11 cellular contexts compared by ENCODE assay signal in the genomic region with DNA sequence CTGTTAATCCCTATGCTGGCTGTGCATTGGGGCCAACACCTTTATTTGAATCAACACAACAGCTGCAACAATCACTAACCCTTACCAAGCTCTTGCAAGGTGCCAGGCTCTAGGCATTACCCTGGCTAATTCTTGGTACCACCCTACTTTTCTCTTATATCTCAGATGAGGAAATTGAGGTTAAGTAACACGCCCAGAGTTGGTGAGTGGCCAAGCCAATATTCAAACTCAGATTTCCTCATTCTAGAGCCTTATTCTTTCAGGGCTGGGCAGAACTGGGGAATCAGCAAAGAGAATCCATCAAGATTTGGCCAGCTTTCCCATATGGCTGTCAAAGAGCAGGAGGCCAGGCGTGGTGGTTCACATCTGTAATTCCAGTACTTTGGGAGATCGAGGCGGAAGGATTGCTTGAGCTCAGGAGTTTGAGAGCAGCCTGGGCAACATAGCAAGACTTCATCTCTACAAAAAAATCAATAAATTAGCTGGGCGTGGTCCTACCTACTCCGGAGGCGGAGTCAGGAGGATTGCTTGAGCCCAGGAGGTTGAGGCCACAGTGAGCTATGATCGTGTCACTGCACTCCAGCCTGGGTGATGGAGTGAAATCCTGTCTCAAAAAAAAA. TPM values are rescaled to one million over a fixed set of nuclear protein-coding genes. Genes with fewer than 3 reads are reported as not detected.
A peak's percentile ranks its signal among the peaks of the same experiment; 100 is the strongest.
DNase-seq lines count a peak whose midpoint lies in the region; ATAC-seq and TF ChIP-seq lines count a peak whose summit lies in the region.
"Had no signal": no experiment of that assay in that cellular context is flagged by ENCODE, and none has a peak within 500 bp of the region (broad histone marks: within the 10 kb centered on the region; RNA-seq: fewer than 3 reads in every experiment).

No MANE protein-coding gene starts in this region.

- CTCF ChIA-PET in activated CD4-positive, alpha-beta T cell treated with anti-CD3 and anti-CD28 coated beads, Interleukin-2, amount 10 ng/mL, durations not matched to agents 7 days and 5 days (lab: Charles Lee), result interaction anchor here (0.5 to 6.0 kb wide), 8 partner anchors 10 to 257 kb away, joined by 3 to 24 read pairs (median 3); no protein-coding TSS in a partner anchor

- peaks cover 58% of the 10 kb centered on the region for H3K4me1 Mint-ChIP-seq in activated CD4-positive, alpha-beta T cell treated with anti-CD3 and anti-CD28 coated beads, Interleukin-2, amount 10 ng/mL, durations not matched to agents 7 days and 5 days
- peaks cover 39% of the 10 kb centered on the region for H3K4me1 Mint-ChIP-seq in activated CD4-positive, alpha-beta T cell treated with anti-CD3 and anti-CD28 coated beads, Interleukin-2, amount 10 ng/mL, durations not matched to agents 24 days and 14 days
- H3K4me1 Mint-ChIP-seq in naive thymus-derived CD8-positive, alpha-beta T cell, result peaks cover 32 to 92% (median 60%) of the 10 kb centered on the region in 4 donors

- POLR2A ChIA-PET in activated CD4-positive, alpha-beta T cell treated with anti-CD3 and anti-CD28 coated beads, Interleukin-2, amount 10 ng/mL, durations not matched to agents 7 days and 5 days (lab: Charles Lee), result no interaction called here
- POLR2A ChIA-PET in naive thymus-derived CD8-positive, alpha-beta T cell (lab: Charles Lee), result interaction anchor here (0.6 to 2.5 kb wide), 5 partner anchors 9 to 24 kb away, joined by 3 to 15 read pairs (median 7); a partner anchor contains a TSS

- H3K9me3 Mint-ChIP-seq in activated CD4-positive, alpha-beta T cell treated with anti-CD3 and anti-CD28 coated beads, Interleukin-2, amount 10 ng/mL, durations not matched to agents 7 days and 5 days, result peaks cover 2% of the 10 kb centered on the region
- peaks cover 5% of the 10 kb centered on the region for H3K9me3 Mint-ChIP-seq in activated CD4-positive, alpha-beta T cell treated with anti-CD3 and anti-CD28 coated beads, Interleukin-2, amount 10 ng/mL, durations not matched to agents 24 days and 14 days
- H3K9me3 Mint-ChIP-seq in naive thymus-derived CD8-positive, alpha-beta T cell, result peaks cover 0 to 2% (median 0%) of the 10 kb centered on the region in 9 donors

- H3K4me3 Mint-ChIP-seq in activated CD4-positive, alpha-beta T cell treated with anti-CD3 and anti-CD28 coated beads, Interleukin-2, amount 10 ng/mL, durations not matched to agents 7 days and 5 days, result peak overlapping the region; percentile 42
- no peak overlapping the region for H3K4me3 Mint-ChIP-seq in activated CD4-positive, alpha-beta T cell treated with anti-CD3 and anti-CD28 coated beads, Interleukin-2, amount 10 ng/mL, durations not matched to agents 24 days and 14 days
- H3K4me3 Mint-ChIP-seq in naive thymus-derived CD8-positive, alpha-beta T cell, result peak overlapping the region; percentile 21 to 83 (median 74)

- DNase-seq in activated CD4-positive, alpha-beta T cell treated with anti-CD3 and anti-CD28 coated beads, Interleukin-2, amount 10 ng/mL, durations not matched to agents 7 days and 5 days, result peak; percentile 35
- no peak for DNase-seq in activated CD4-positive, alpha-beta T cell treated with anti-CD3 and anti-CD28 coated beads, Interleukin-2, amount 10 ng/mL, durations not matched to agents 24 days and 14 days
- DNase-seq in MV-4-11 (lab: John Stamatoyannopoulos, UW) (peak; percentile 84), cardiac fibroblast (ENCODE audit: low read depth in 2 of 2) (peak; percentile 33 to 34), inferior parietal cortex (ENCODE audit: extremely low spot score) (no peak), HuH-7 (ENCODE audit: low spot score) (no peak), superior temporal gyrus (ENCODE audit: extremely low spot score) (no peak)
- peak in 4 of 10 donors; percentile 9 to 48 (median 37) for DNase-seq in naive thymus-derived CD8-positive, alpha-beta T cell
- DNase-seq: activated CD8-positive, alpha-beta memory T cell treated with anti-CD3 and anti-CD28 coated beads, Interleukin-2, amount 50 U/mL, for 48 hours; NCI-H1436 treated with DMSO at 0.1 percent for 48 hours; pancreas had no signal

- H3K4me3 ChIP-seq in cardiac fibroblast (replicated peaks in 1 of 2; ENCODE audit: low read depth in 2 of 2, low read length in 2 of 2), result no peak overlapping the region
- H3K4me3 ChIP-seq: pancreas had no signal

- ATAC-seq in naive thymus-derived CD8-positive, alpha-beta T cell, result peak; percentile 78 to 88

- peaks cover 12% of the 10 kb centered on the region for H3K36me3 Mint-ChIP-seq in activated CD4-positive, alpha-beta T cell treated with anti-CD3 and anti-CD28 coated beads, Interleukin-2, amount 10 ng/mL, durations not matched to agents 7 days and 5 days (ENCODE audit: low read depth)
- H3K36me3 Mint-ChIP-seq in activated CD4-positive, alpha-beta T cell treated with anti-CD3 and anti-CD28 coated beads, Interleukin-2, amount 10 ng/mL, durations not matched to agents 24 days and 14 days (ENCODE audit: low read depth), result no peaks in the 10 kb centered on the region
- H3K36me3 Mint-ChIP-seq in naive thymus-derived CD8-positive, alpha-beta T cell, result no peaks in the 10 kb centered on the region

- no peak for TF ChIP-seq CTCF in cardiac fibroblast (IDR thresholded peaks at IDR 0.05; ENCODE audit: low read depth, low read length)

- peak overlapping the region; percentile 89 for H3K27ac Mint-ChIP-seq in activated CD4-positive, alpha-beta T cell treated with anti-CD3 and anti-CD28 coated beads, Interleukin-2, amount 10 ng/mL, durations not matched to agents 7 days and 5 days
- H3K27ac Mint-ChIP-seq in activated CD4-positive, alpha-beta T cell treated with anti-CD3 and anti-CD28 coated beads, Interleukin-2, amount 10 ng/mL, durations not matched to agents 24 days and 14 days, result no peak overlapping the region
- peak overlapping the region in 6 of 10 donors; percentile 14 to 84 (median 71) for H3K27ac Mint-ChIP-seq in naive thymus-derived CD8-positive, alpha-beta T cell

- intact Hi-C loops in activated CD4-positive, alpha-beta T cell treated with anti-CD3 and anti-CD28 coated beads, Interleukin-2, amount 10 ng/mL, durations not matched to agents 24 days and 14 days (cut with micrococcal nuclease), result no loop called here

- no peaks in the 10 kb centered on the region for H3K27me3 Mint-ChIP-seq in activated CD4-positive, alpha-beta T cell treated with anti-CD3 and anti-CD28 coated beads, Interleukin-2, amount 10 ng/mL, durations not matched to agents 7 days and 5 days
- H3K27me3 Mint-ChIP-seq in activated CD4-positive, alpha-beta T cell treated with anti-CD3 and anti-CD28 coated beads, Interleukin-2, amount 10 ng/mL, durations not matched to agents 24 days and 14 days, result no peaks in the 10 kb centered on the region
- H3K27me3 Mint-ChIP-seq in naive thymus-derived CD8-positive, alpha-beta T cell, result no peaks in the 10 kb centered on the region

RNA-seq across cellular contexts. Expression of a gene that starts 23.7 kb away (rescaled TPM):
- total RNA-seq in activated CD4-positive, alpha-beta T cell treated with anti-CD3 and anti-CD28 coated beads, Interleukin-2, amount 10 ng/mL, durations not matched to agents 7 days and 5 days, result 10 to 100 TPM; 11.7 to 13.8 TPM
- 5.6 and 7.1 TPM in 2 replicates for total RNA-seq in activated CD4-positive, alpha-beta T cell treated with anti-CD3 and anti-CD28 coated beads, Interleukin-2, amount 10 ng/mL, durations not matched to agents 24 days and 14 days
- 10 to 100 TPM; 12.1 to 15.1 TPM for total RNA-seq in naive thymus-derived CD8-positive, alpha-beta T cell
- 10 to 100 TPM; 10.4 to 13.7 (median 12.9) TPM for polyA plus RNA-seq in naive thymus-derived CD8-positive, alpha-beta T cell

RNA-seq across cellular contexts. Expression of a gene that starts 24.1 kb away (rescaled TPM):
- 1 to 10 TPM; 5.6 to 6.8 TPM for total RNA-seq in activated CD4-positive, alpha-beta T cell treated with anti-CD3 and anti-CD28 coated beads, Interleukin-2, amount 10 ng/mL, durations not matched to agents 7 days and 5 days
- total RNA-seq in activated CD4-positive, alpha-beta T cell treated with anti-CD3 and anti-CD28 coated beads, Interleukin-2, amount 10 ng/mL, durations not matched to agents 24 days and 14 days, result 2.6 and 2.7 TPM in 2 replicates
- total RNA-seq in naive thymus-derived CD8-positive, alpha-beta T cell, result 1 to 10 TPM; 6.4 to 6.9 TPM
- 1 to 10 TPM in 2 of 3 donors, under 1 TPM in 1; 0.61 to 2.6 (median 1.5) TPM for polyA plus RNA-seq in naive thymus-derived CD8-positive, alpha-beta T cell

Comparison
In these comparisons a context has a peak if more than half of its experiments do, and no peak if none do; other contexts are left out.
1. DNase-seq: peak in activated CD4-positive, alpha-beta T cell treated with anti-CD3 and anti-CD28 coated beads, Interleukin-2, amount 10 ng/mL, durations not matched to agents 7 days and 5 days (single experiment), MV-4-11 (single experiment) and cardiac fibroblast (2 of 2); none in activated CD4-positive, alpha-beta T cell treated with anti-CD3 and anti-CD28 coated beads, Interleukin-2, amount 10 ng/mL, durations not matched to agents 24 days and 14 days (single experiment), inferior parietal cortex (single experiment), HuH-7 (single experiment) and superior temporal gyrus (single experiment).